ENCODE assay signal across 26 cellular contexts in the genomic region with DNA sequence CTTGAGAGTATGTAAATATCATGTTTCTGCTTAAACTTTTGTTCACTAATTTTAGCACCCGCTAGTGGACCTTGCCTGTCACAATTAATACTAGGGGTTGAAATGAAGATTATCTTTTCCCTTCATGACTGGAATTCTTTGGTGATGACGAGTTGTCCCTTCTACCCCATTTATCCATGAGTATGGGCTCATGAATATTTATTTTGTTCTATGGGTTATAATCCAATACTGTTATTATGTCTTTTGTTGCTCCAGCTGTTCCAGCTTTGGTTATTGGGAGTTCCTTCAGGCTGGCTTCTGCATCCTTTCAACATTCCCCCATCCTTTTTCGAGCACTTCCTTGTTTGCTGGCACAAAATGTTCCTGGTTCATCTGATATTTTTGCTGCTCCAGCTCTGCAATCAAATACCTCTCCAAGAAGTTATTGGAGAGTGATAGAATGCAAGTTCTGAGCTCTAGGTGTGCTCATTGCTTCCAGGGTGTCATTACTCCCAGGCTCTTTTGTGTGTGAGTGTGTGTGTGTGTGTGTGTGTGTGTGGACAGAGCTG. TPM values are rescaled to one million over a fixed set of nuclear protein-coding genes. Genes with fewer than 3 reads are reported as not detected.
A peak's percentile ranks its signal among the peaks of the same experiment; 100 is the strongest.
DNase-seq lines count a peak whose midpoint lies in the region; ATAC-seq and TF ChIP-seq lines count a peak whose summit lies in the region.
"Had no signal": no experiment of that assay in that cellular context is flagged by ENCODE, and none has a peak within 500 bp of the region (broad histone marks: within the 10 kb centered on the region; RNA-seq: fewer than 3 reads in every experiment).

No MANE protein-coding gene starts in this region.

- no peaks in the 10 kb centered on the region for H4K20me1 ChIP-seq in osteoblast (ENCODE audit: insufficient read depth, low read length)

- no peaks in the 10 kb centered on the region for H3K36me3 ChIP-seq in brain microvascular endothelial cell (replicated peaks)
- H3K36me3 ChIP-seq in osteoblast (ENCODE audit: insufficient read depth, low read length), result no peaks in the 10 kb centered on the region
- no peaks in the 10 kb centered on the region for H3K36me3 ChIP-seq in esophagus muscularis mucosa
- H3K36me3 ChIP-seq: upper lobe of left lung had no signal

- in situ Hi-C loops in brain microvascular endothelial cell (cut with HindIII; ENCODE audit: low pct_ligation_motif_present, low sequenced_read_pairs), result no loop called here

- H3K4me3 Mint-ChIP-seq in Calu3 (ENCODE audit: low read depth, unreplicated experiment), result no peak overlapping the region
- H3K4me3 Mint-ChIP-seq: activated CD8-positive, alpha-beta T cell treated with anti-CD3 and anti-CD28 coated beads for 36 hours; activated naive CD8-positive, alpha-beta T cell; central memory CD8-positive, alpha-beta T cell; natural killer cell treated with Interleukin-12 subunit alpha and Interleukin-12 subunit beta and Interleukin-15 and Interleukin-18, amount 100 ng/mL, for 72 hours; T-helper 17 cell had no signal

- no peaks in the 10 kb centered on the region for H3K36me3 Mint-ChIP-seq in Calu3 (ENCODE audit: insufficient read depth, unreplicated experiment)

- H3K27me3 ChIP-seq in brain microvascular endothelial cell (replicated peaks), result no peaks in the 10 kb centered on the region
- no peaks in the 10 kb centered on the region for H3K27me3 ChIP-seq in osteoblast (ENCODE audit: insufficient read depth, low read length)
- no peaks in the 10 kb centered on the region for H3K27me3 ChIP-seq in esophagus muscularis mucosa
- H3K27me3 ChIP-seq: upper lobe of left lung had no signal

- no peak for TF ChIP-seq CTCF in Calu3 (IDR thresholded peaks at IDR 0.05; ENCODE audit: unreplicated experiment)
- no peak for TF ChIP-seq CTCF in brain microvascular endothelial cell (IDR thresholded peaks at IDR 0.05; ENCODE audit: low read depth, low read length, missing control alignments)
- no peak for TF ChIP-seq CTCF in osteoblast (IDR thresholded peaks at IDR 0.05; ENCODE audit: extremely low read depth, low read depth, low read length)
- no peak for TF ChIP-seq CTCF in esophagus muscularis mucosa (IDR thresholded peaks at IDR 0.05)

- TF ChIP-seq EP300 in esophagus muscularis mucosa (IDR thresholded peaks at IDR 0.05), result no peak

- intact Hi-C loops in Calu3 (cut with micrococcal nuclease; ENCODE audit: unreplicated experiment), result no loop called here
- intact Hi-C loops in esophagus muscularis mucosa (cut with DNase I), result no loop called here

- H3K27ac Mint-ChIP-seq in Calu3 (ENCODE audit: unreplicated experiment), result peak overlapping the region; percentile 55
- H3K27ac Mint-ChIP-seq: activated CD8-positive, alpha-beta T cell treated with anti-CD3 and anti-CD28 coated beads for 36 hours; activated naive CD8-positive, alpha-beta T cell; natural killer cell treated with Interleukin-12 subunit alpha and Interleukin-12 subunit beta and Interleukin-15 and Interleukin-18, amount 100 ng/mL, for 72 hours; T-helper 17 cell had no signal

- H3K27ac ChIP-seq in brain microvascular endothelial cell (peak overlapping the region; percentile 60), osteoblast (ENCODE audit: low read depth, low read length) (no peak overlapping the region), esophagus muscularis mucosa (replicated peaks in 1 of 4) (no peak overlapping the region)
- H3K27ac ChIP-seq: GM23248, upper lobe of left lung had no signal

- ATAC-seq in HG02623 (IDR thresholded peaks at IDR 0.05; ENCODE audit: unreplicated experiment), result no peak
- ATAC-seq: activated CD8-positive, alpha-beta T cell treated with anti-CD3 and anti-CD28 coated beads for 36 hours; natural killer cell treated with Interleukin-12 subunit alpha and Interleukin-12 subunit beta and Interleukin-15 and Interleukin-18, amount 100 ng/mL, for 72 hours; T-helper 17 cell had no signal

- WGBS in esophagus muscularis mucosa, result 52% methylated on average over 3 of the region's 3 CpGs

- CTCF ChIA-PET in Calu3 (lab: Charles Lee), result interaction anchor here (0.7 to 1.5 kb wide), 5 partner anchors 15 to 123 kb away, joined by 3 to 6 read pairs (median 3); no protein-coding TSS in a partner anchor

- no peak overlapping the region for H2AFZ ChIP-seq in osteoblast (ENCODE audit: low read length)

- peaks cover 2% of the 10 kb centered on the region for H3K9me3 Mint-ChIP-seq in Calu3 (ENCODE audit: low read depth, unreplicated experiment)
- H3K9me3 Mint-ChIP-seq: natural killer cell treated with Interleukin-12 subunit alpha and Interleukin-12 subunit beta and Interleukin-15 and Interleukin-18, amount 100 ng/mL, for 72 hours had no signal

- H3K79me2 ChIP-seq in osteoblast (ENCODE audit: insufficient read depth, low read length), result no peaks in the 10 kb centered on the region

- BruUV-seq in Calu3 (replicated peaks; lab: Mats Ljungman, UMichigan), result no TSS peak

- no peak for DNase-seq in Calu3
- DNase-seq in M059J (ENCODE audit: low read depth), result peak; percentile 52
- no peak for DNase-seq in brain microvascular endothelial cell
- DNase-seq in osteoblast (ENCODE audit: insufficient read length, low spot score, missing footprints), result no peak
- DNase-seq in activated effector memory CD4-positive, alpha-beta T cell treated with Interleukin-2 at 50 U/mL for 16 hours, result no peak
- DNase-seq in esophagus muscularis mucosa (ENCODE audit: extremely low spot score), result no peak
- DNase-seq in cortex of kidney (lab: John Stamatoyannopoulos, UW), result no peak
- DNase-seq: activated CD8-positive, alpha-beta T cell treated with anti-CD3 and anti-CD28 coated beads for 36 hours; C1 segment of cervical spinal cord; Caco-2; DND-41; dorsolateral prefrontal cortex; glutamatergic neuron; kidney; MM.1S; NCI-H2081; NCI-H2227 treated with DMSO at 0.1 percent for 48 hours; stimulated activated CD4-positive, alpha-beta T cell treated with anti-CD3 and anti-CD28 coated beads, Interleukin-4, amount 100 ng/mL, for 1 hour; substantia nigra; T-helper 17 cell; upper lobe of left lung had no signal

- H3K9me3 ChIP-seq in osteoblast (ENCODE audit: low read depth, low read length) (no peaks in the 10 kb centered on the region), esophagus muscularis mucosa (peaks cover 0 to 5% (median 0%) of the 10 kb centered on the region in 4 donors)

- no peak overlapping the region for H3K4me3 ChIP-seq in brain microvascular endothelial cell (ENCODE audit: low read depth, low read length)
- no peak overlapping the region for H3K4me3 ChIP-seq in osteoblast (ENCODE audit: insufficient read depth, low read length)
- no peak overlapping the region for H3K4me3 ChIP-seq in esophagus muscularis mucosa
- H3K4me3 ChIP-seq: dorsolateral prefrontal cortex, GM23248, upper lobe of left lung had no signal

- H3K4me1 ChIP-seq in osteoblast (ENCODE audit: insufficient read depth, low read length) (peaks cover 12% of the 10 kb centered on the region), esophagus muscularis mucosa (no peaks in the 10 kb centered on the region)
- H3K4me1 ChIP-seq: Caco-2, upper lobe of left lung had no signal

- peak overlapping the region; percentile 1 for H3K4me2 ChIP-seq in osteoblast (ENCODE audit: insufficient read depth, low read length)

- H3K4me1 Mint-ChIP-seq in Calu3 (ENCODE audit: low read depth, unreplicated experiment), result peaks cover 45% of the 10 kb centered on the region

- H3K27me3 Mint-ChIP-seq in Calu3 (ENCODE audit: unreplicated experiment), result no peaks in the 10 kb centered on the region

- TF ChIP-seq POLR2A in esophagus muscularis mucosa (IDR thresholded peaks at IDR 0.05; ENCODE audit: low read depth), result no peak

RNA-seq across cellular contexts. Expression of a gene that starts 19.7 kb away (rescaled TPM):
- total RNA-seq in Calu3 (2022) (79.3 and 92.0 TPM in 2 replicates), osteoblast (56.9 and 64.4 TPM in 2 replicates), esophagus muscularis mucosa (10 to 100 TPM; 12.7 to 31.2 (median 19.2) TPM)
- total RNA-seq in M059J (2014; rRNA removed; shearing (Covaris generic)), result 7.1 and 12.0 TPM in 2 replicates

RNA-seq across cellular contexts. Expression of a gene that starts 40.7 kb away (rescaled TPM):
- total RNA-seq in Calu3 (2022) (44.4 and 47.5 TPM in 2 replicates), osteoblast (20.6 and 24.2 TPM in 2 replicates), esophagus muscularis mucosa (10 to 100 TPM in 2 of 4 donors, 1 to 10 TPM in 2; 7.0 to 18.1 (median 11.9) TPM)
- 16.6 and 19.5 TPM in 2 replicates for total RNA-seq in M059J (2014; rRNA removed; shearing (Covaris generic))

RNA-seq across cellular contexts. Expression of a gene that starts 40.8 kb away (rescaled TPM):
- total RNA-seq in Calu3 (2022) (24.4 and 26.5 TPM in 2 replicates), osteoblast (25.3 and 36.2 TPM in 2 replicates), esophagus muscularis mucosa (10 to 100 TPM; 18.1 to 28.2 (median 23.0) TPM)
- total RNA-seq in M059J (2014; rRNA removed; shearing (Covaris generic)), result 9.8 and 17.9 TPM in 2 replicates
